In the genomic region with DNA sequence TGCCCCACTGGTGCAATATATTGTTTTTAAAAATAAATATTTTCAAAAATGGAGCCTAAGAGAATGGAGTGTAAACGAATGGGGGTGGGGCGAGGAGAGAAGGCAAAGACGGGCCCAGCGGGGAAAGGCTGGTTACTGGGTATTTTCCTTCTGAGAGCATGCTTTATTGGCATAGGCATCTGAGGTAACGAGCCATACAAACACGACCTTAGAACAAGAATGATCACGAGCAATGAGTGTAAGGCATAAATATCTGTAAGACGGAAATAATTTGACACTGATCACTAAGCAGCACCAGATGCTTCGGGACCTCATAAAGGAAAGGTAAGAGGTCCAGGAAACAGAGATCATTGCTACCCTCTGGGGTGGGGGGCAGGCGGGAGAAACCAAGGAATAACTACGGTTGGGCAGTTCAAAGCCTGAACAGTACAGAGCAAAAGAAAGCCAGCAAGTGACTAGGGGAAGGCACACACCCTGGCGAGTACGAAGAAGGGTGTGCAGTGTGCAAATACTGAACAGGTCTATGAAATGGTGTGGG, we compare ENCODE assay signal across 8 cellular contexts. TPM values are rescaled to one million over a fixed set of nuclear protein-coding genes. Genes with fewer than 3 reads are reported as not detected.
DNase-seq lines count a peak whose midpoint lies in the region; ATAC-seq, FAIRE-seq and TF ChIP-seq lines count a peak whose summit lies in the region.

No MANE protein-coding gene starts in this region.

- H3K27me3 ChIP-seq in HUES64 (ENCODE audit: insufficient read depth, low read length): no peaks in the 10 kb centered on the region
- no peaks in the 10 kb centered on the region for H3K27me3 ChIP-seq in SK-N-SH (ENCODE audit: insufficient read depth)
- no peaks in the 10 kb centered on the region for H3K27me3 ChIP-seq in endothelial cell of umbilical vein (ENCODE audit: control insufficient read depth in 2 of 2, insufficient read depth in 2 of 2, low read length in 2 of 2)
- no peaks in the 10 kb centered on the region for H3K27me3 ChIP-seq in mucosa of stomach (ENCODE audit: control insufficient read depth, insufficient read depth, low read length)

- H3K4me1 ChIP-seq in HUES64 (ENCODE audit: insufficient read depth, low read length) (peaks cover 22% of the 10 kb centered on the region), SK-N-SH (ENCODE audit: control insufficient read depth in 1 of 2, insufficient read depth in 2 of 2, low read depth in 1 of 2, low read length in 1 of 2) (peaks cover 21 to 24% of the 10 kb centered on the region in 2 experiments; a peak in 3 of 4 replicates), endothelial cell of umbilical vein (ENCODE audit: control insufficient read depth, extremely low read depth, insufficient read depth, low read length) (peaks cover 34% of the 10 kb centered on the region), mucosa of stomach (ENCODE audit: control insufficient read depth, insufficient read depth, low read length) (peaks cover 19% of the 10 kb centered on the region)

- TF ChIP-seq CTCF in SK-N-SH (IDR thresholded peaks at IDR 0.05) (no peak), endothelial cell of umbilical vein (IDR thresholded peaks at IDR 0.05; ENCODE audit: extremely low read depth in 1 of 2, insufficient read depth in 1 of 2, low read depth in 1 of 2, low read length in 2 of 2) (no peak)

- H3K9me2 ChIP-seq in SK-N-SH: no peaks in the 10 kb centered on the region

- H3K9me3 ChIP-seq in HUES64 (ENCODE audit: insufficient read depth, low read depth, low read length): no peaks in the 10 kb centered on the region
- no peaks in the 10 kb centered on the region for H3K9me3 ChIP-seq in SK-N-SH
- no peaks in the 10 kb centered on the region for H3K9me3 ChIP-seq in endothelial cell of umbilical vein (replicated peaks; ENCODE audit: control insufficient read depth, insufficient read depth, low read length)
- no peaks in the 10 kb centered on the region for H3K9me3 ChIP-seq in mucosa of stomach (ENCODE audit: control insufficient read depth, low read length)

- H3K9me1 ChIP-seq in endothelial cell of umbilical vein (replicated peaks; ENCODE audit: control insufficient read depth, extremely low read depth, insufficient read depth, low read length): no peaks in the 10 kb centered on the region

- no peak for FAIRE-seq in endothelial cell of umbilical vein (lab: Jason Lieb, UNC)

- peak overlapping the region; percentile 87 for H2AFZ ChIP-seq in SK-N-SH (ENCODE audit: low read depth)
- H2AFZ ChIP-seq in endothelial cell of umbilical vein (ENCODE audit: low read depth, low read length): peak overlapping the region; percentile 32

- BruUV-seq in endothelial cell of umbilical vein (replicated peaks; lab: Mats Ljungman, UMichigan): TSS peak; percentile 41

- H3K36me3 ChIP-seq in HUES64 (ENCODE audit: insufficient read depth, low read length): no peaks in the 10 kb centered on the region
- peaks cover 0 to 4% of the 10 kb centered on the region in 2 experiments for H3K36me3 ChIP-seq in SK-N-SH (replicated peaks in 1 of 2; ENCODE audit: control insufficient read depth in 1 of 2, insufficient read depth in 2 of 2, low read length in 1 of 2)
- H3K36me3 ChIP-seq in endothelial cell of umbilical vein (ENCODE audit: control insufficient read depth in 2 of 2, extremely low read depth in 1 of 2, insufficient read depth in 2 of 2, low read length in 2 of 2): peaks cover 2% of the 10 kb centered on the region in 2 experiments
- no peaks in the 10 kb centered on the region for H3K36me3 ChIP-seq in mucosa of stomach (ENCODE audit: control insufficient read depth, insufficient read depth, low read length)

- TF ChIP-seq EP300 in SK-N-SH (IDR thresholded peaks at IDR 0.05; ENCODE audit: borderline replicate concordance in 1 of 2, low read depth in 1 of 2, low read length in 1 of 2): no peak

- 2% methylated on average over 13 of the region's 13 CpGs for WGBS in HUES64
- under 1% methylated on average over 13 of the region's 13 CpGs for WGBS in SK-N-SH (ENCODE audit: low lambda C conversion rate)

- dilution Hi-C loops in endothelial cell of umbilical vein (cut with MboI; ENCODE audit: extremely low pct_ligation_motif_present, low sequenced_read_pairs): no loop called here

- intact Hi-C loops in endothelial cell of umbilical vein (cut with micrococcal nuclease): no loop called here

- H3K4me3 ChIP-seq in HUES64 (ENCODE audit: low read length) (peak overlapping the region; percentile 92), SK-N-SH (ENCODE audit: low read depth in 2 of 2, low read length in 1 of 2) (peak overlapping the region; percentile 84 to 99), endothelial cell of umbilical vein (replicated peaks in 1 of 3; ENCODE audit: insufficient read depth in 1 of 3, low read depth in 1 of 3, low read length in 3 of 3) (peak overlapping the region; percentile 17 to 66 (median 65)), mucosa of stomach (ENCODE audit: low read length) (peak overlapping the region; percentile 97)

- H3K27ac ChIP-seq in HUES64 (ENCODE audit: low read depth, low read length) (peak overlapping the region; percentile 42; the same call in 1 of the 2 replicates), SK-N-SH (ENCODE audit: low read depth in 2 of 2, low read length in 1 of 2) (peak overlapping the region; percentile 80 to 83), endothelial cell of umbilical vein (ENCODE audit: insufficient read depth, low read depth, low read length) (peak overlapping the region; percentile 68)

- H3F3A ChIP-seq in SK-N-SH (replicated peaks; ENCODE audit: insufficient read depth): peaks cover 20% of the 10 kb centered on the region

- H3K9ac ChIP-seq in HUES64 (ENCODE audit: low read depth, low read length) (peak overlapping the region; percentile 68; the same call in 1 of the 2 replicates), SK-N-SH (peak overlapping the region; percentile 74), endothelial cell of umbilical vein (replicated peaks; ENCODE audit: extremely low read depth, insufficient read depth, low read length) (peak overlapping the region; percentile 82), mucosa of stomach (ENCODE audit: low read length) (peak overlapping the region; percentile 87)

- CTCF ChIA-PET in SK-N-SH (lab: Yijun Ruan, JAX) (interaction anchor here (0.6 to 3.9 kb wide), 6 partner anchors 16 to 466 kb away, joined by 3 to 118 read pairs (median 38); no protein-coding TSS in a partner anchor), endothelial cell of umbilical vein (lab: Charles Lee) (interaction anchor here (2.8 to 9.9 kb wide), 5 partner anchors 9 to 122 kb away, joined by 20 to 428 read pairs (median 28); no protein-coding TSS in a partner anchor)

- H4K20me1 ChIP-seq in SK-N-SH (ENCODE audit: insufficient read depth) (no peaks in the 10 kb centered on the region), endothelial cell of umbilical vein (replicated peaks; ENCODE audit: control insufficient read depth, extremely low read depth, insufficient read depth, low read length) (no peaks in the 10 kb centered on the region)

- peak; percentile 55 for DNase-seq in DMS53 (lab: John Stamatoyannopoulos, UW)
- peak; percentile 38 for DNase-seq in SK-N-SH
- DNase-seq in endothelial cell of umbilical vein (ENCODE audit: low read depth, low spot score): peak; percentile 92

- H3K79me2 ChIP-seq in SK-N-SH (ENCODE audit: insufficient read depth): peaks cover 68% of the 10 kb centered on the region
- peaks cover 47% of the 10 kb centered on the region for H3K79me2 ChIP-seq in endothelial cell of umbilical vein (ENCODE audit: control insufficient read depth, insufficient read depth, low read length)

- TF ChIP-seq RAD21 in SK-N-SH (IDR thresholded peaks at IDR 0.05; ENCODE audit: low read length): no peak

- TF ChIP-seq POLR2A in endothelial cell of umbilical vein (IDR thresholded peaks at IDR 0.05; ENCODE audit: low read depth, low read length): no peak

- ATAC-seq in HG02870 (IDR thresholded peaks at IDR 0.05; ENCODE audit: unreplicated experiment) (no peak), HG03439 (IDR thresholded peaks at IDR 0.05; ENCODE audit: unreplicated experiment) (no peak), GM21367 (IDR thresholded peaks at IDR 0.05; ENCODE audit: unreplicated experiment) (no peak)

- H3K4me2 ChIP-seq in SK-N-SH (peak overlapping the region; percentile 91), endothelial cell of umbilical vein (ENCODE audit: insufficient read depth, low read length) (peak overlapping the region; percentile 35)

- POLR2A ChIA-PET in SK-N-SH (lab: Yijun Ruan, JAX) (no interaction called here), endothelial cell of umbilical vein (lab: Charles Lee) (no interaction called here)

TF ChIP-seq in SK-N-SH, 30 proteins besides CTCF, POLR2A, EP300 and RAD21 (continues in another document):
- no peak for TF ChIP-seq POLR2AphosphoS5 (IDR thresholded peaks at IDR 0.05; ENCODE audit: low read depth, low read length)

RNA-seq across cellular contexts. Expression of gene SSH2, which starts 1.0 kb away (rescaled TPM):
- polyA plus RNA-seq in HUES64 (2013, experiment 1 of 2): 6.3 TPM
- 6.3 TPM for polyA plus RNA-seq in HUES64 (2013, experiment 2 of 2)
- polyA plus RNA-seq in SK-N-SH (2012; rRNA removed) (8.8 and 10.9 TPM in 2 replicates), endothelial cell of umbilical vein (23.2 and 24.6 TPM in 2 replicates)
- polyA plus RNA-seq in SK-N-SH (2012; cell fraction: cytosol; rRNA removed): 8.1 and 8.8 TPM in 2 replicates
- 12.1 and 17.7 TPM in 2 replicates for polyA plus RNA-seq in SK-N-SH (2012; cell fraction: nucleus; rRNA removed)
- total RNA-seq in endothelial cell of umbilical vein: 52.1 and 60.9 TPM in 2 replicates
- polyA plus RNA-seq in endothelial cell of umbilical vein (2011; cell fraction: cytosol; rRNA removed): 23.7 and 24.2 TPM in 2 replicates
- 58.4 and 66.2 TPM in 2 replicates for polyA plus RNA-seq in endothelial cell of umbilical vein (2011; cell fraction: nucleus; rRNA removed)
- polyA plus RNA-seq in endothelial cell of umbilical vein (2012): 36.7 and 46.6 TPM in 2 replicates
- polyA minus RNA-seq in endothelial cell of umbilical vein: 97.4 and 99.7 TPM in 2 replicates
- 24.4 TPM for polyA minus RNA-seq in endothelial cell of umbilical vein (2011; cell fraction: cytosol; rRNA and poly(A)+ RNA removed)
- 92.7 and 120 TPM in 2 replicates for polyA minus RNA-seq in endothelial cell of umbilical vein (2011; cell fraction: nucleus; rRNA and poly(A)+ RNA removed)

RNA-seq across cellular contexts. Expression of gene EFCAB5, which starts 12.4 kb away (rescaled TPM):
- polyA plus RNA-seq in HUES64 (2013, experiment 1 of 2): not detected
- 0.51 TPM for polyA plus RNA-seq in HUES64 (2013, experiment 2 of 2)
- polyA plus RNA-seq in SK-N-SH (2012; rRNA removed) (0.05 TPM in 1 of 2 replicates, not detected in the other), endothelial cell of umbilical vein (0.03 and 0.04 TPM in 2 replicates)
- polyA plus RNA-seq in SK-N-SH (2012; cell fraction: cytosol; rRNA removed): 0.01 and 0.03 TPM in 2 replicates
- polyA plus RNA-seq in SK-N-SH (2012; cell fraction: nucleus; rRNA removed): 0.02 and 0.18 TPM in 2 replicates
- 0.40 and 0.44 TPM in 2 replicates for total RNA-seq in endothelial cell of umbilical vein
- 0.08 and 0.26 TPM in 2 replicates for polyA plus RNA-seq in endothelial cell of umbilical vein (2011; cell fraction: cytosol; rRNA removed)
- 0.57 and 1.0 TPM in 2 replicates for polyA plus RNA-seq in endothelial cell of umbilical vein (2011; cell fraction: nucleus; rRNA removed)
- 0.54 and 0.59 TPM in 2 replicates for polyA plus RNA-seq in endothelial cell of umbilical vein (2012)
- polyA minus RNA-seq in endothelial cell of umbilical vein: not detected in 2 replicates
- polyA minus RNA-seq in endothelial cell of umbilical vein (2011; cell fraction: cytosol; rRNA and poly(A)+ RNA removed): not detected
- polyA minus RNA-seq in endothelial cell of umbilical vein (2011; cell fraction: nucleus; rRNA and poly(A)+ RNA removed): 0.58 and 0.87 TPM in 2 replicates

Comparison
In these comparisons a context has a peak if more than half of its experiments do, and no peak if none do; other contexts are left out.
1. DNase-seq: peak in every context shown above with its lines; median percentile 92 in endothelial cell of umbilical vein; 55 in DMS53; 38 in SK-N-SH.